26 cellular contexts compared by ENCODE assay signal in the genomic region with DNA sequence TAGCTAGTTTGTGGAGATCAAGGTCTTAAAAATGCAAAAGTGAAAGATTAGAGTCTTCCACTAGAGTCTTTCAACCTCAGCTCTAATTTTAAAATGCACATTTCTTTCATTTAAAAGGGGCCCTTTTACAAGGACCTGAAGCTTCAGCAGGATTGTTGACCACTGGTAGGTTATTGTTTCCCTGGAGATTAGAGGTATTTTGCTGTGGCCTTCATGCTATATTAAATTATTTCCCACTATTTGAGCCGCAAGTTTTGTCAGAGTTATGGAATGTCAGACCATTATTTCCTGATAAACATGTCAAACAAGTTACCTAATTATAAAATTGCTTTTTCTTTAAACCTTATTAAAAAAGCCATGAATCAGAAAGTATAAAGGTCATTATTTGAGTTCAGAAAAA.
DNase-seq lines count a peak whose midpoint lies in the region; ATAC-seq and TF ChIP-seq lines count a peak whose summit lies in the region.
"Had no signal": no experiment of that assay in that cellular context is flagged by ENCODE, and none has a peak within 500 bp of the region (broad histone marks: within the 10 kb centered on the region; RNA-seq: fewer than 3 reads in every experiment).

No MANE protein-coding gene starts in this region.

- no peaks in the 10 kb centered on the region for H3K36me3 ChIP-seq in suprapubic skin
- H3K36me3 ChIP-seq: prostate gland, stomach, tibial artery had no signal

- TF ChIP-seq CTCF in retinal pigment epithelial cell (conservative IDR thresholded peaks at IDR 0.05; ENCODE audit: low read depth, low read length) (no peak), suprapubic skin (IDR thresholded peaks at IDR 0.05) (no peak)

- WGBS in suprapubic skin: 63% methylated on average over 1 of the region's 1 CpG

- ATAC-seq in HG02623 (IDR thresholded peaks at IDR 0.05; ENCODE audit: unreplicated experiment): no peak
- ATAC-seq: activated CD4-positive, CD25-positive, alpha-beta regulatory T cell treated with anti-CD3 and anti-CD28 coated beads, Interleukin-2, amount 50 U/mL, for 24 hours; HepG2; T-helper 17 cell had no signal

- no peak for TF ChIP-seq EP300 in suprapubic skin (IDR thresholded peaks at IDR 0.05)

- peak; percentile 39 for DNase-seq in LHCN-M2 (ENCODE audit: low read depth)
- peak; percentile 14 for DNase-seq in astrocyte of the hippocampus (ENCODE audit: low read depth, low spot score)
- DNase-seq in glomerular endothelial cell (ENCODE audit: extremely low read depth, low read depth, low spot score): peak; percentile 57
- peak; percentile 95 for DNase-seq in retinal pigment epithelial cell (ENCODE audit: low read depth)
- DNase-seq in occipital lobe (lab: John Stamatoyannopoulos, UW): no peak
- DNase-seq in suprapubic skin (ENCODE audit: low spot score in 2 of 2): no peak
- DNase-seq: activated CD4-positive, alpha-beta T cell treated with anti-CD3 and anti-CD28 coated beads, Interleukin-2, amount 50 U/mL, for 48 hours; activated naive CD4-positive, alpha-beta T cell treated with anti-CD3 and anti-CD28 coated beads for 36 hours; amygdala; DND-41; dorsolateral prefrontal cortex; GM23248; Kasumi-1; stimulated activated CD4-positive, alpha-beta T cell treated with anti-CD3 and anti-CD28 coated beads, Interleukin-1b, Interleukin-23, amount 100 ng/mL, for 48 hours; stomach; T-helper 17 cell; tibial artery had no signal

- H3K27ac ChIP-seq in suprapubic skin: no peak overlapping the region
- H3K27ac ChIP-seq: C4-2B, dorsolateral prefrontal cortex, epithelial cell of prostate, GM23248, HL-60, prostate gland, RWPE1, skin epidermis, stomach, tibial artery had no signal

- no peaks in the 10 kb centered on the region for H3K4me1 ChIP-seq in suprapubic skin
- H3K4me1 ChIP-seq: prostate gland had no signal

- H3K9me3 ChIP-seq in suprapubic skin: no peaks in the 10 kb centered on the region
- H3K9me3 ChIP-seq: prostate gland, stomach, tibial artery had no signal

- H3K4me3 ChIP-seq in retinal pigment epithelial cell (ENCODE audit: low read length) (no peak overlapping the region), suprapubic skin (no peak overlapping the region)
- H3K4me3 ChIP-seq: dorsolateral prefrontal cortex, GM23248, prostate gland, skin epidermis, stomach, tibial artery had no signal

- no peaks in the 10 kb centered on the region for H3K27me3 ChIP-seq in suprapubic skin
- H3K27me3 ChIP-seq: dorsolateral prefrontal cortex, stomach, tibial artery had no signal

- TF ChIP-seq POLR2A in suprapubic skin (IDR thresholded peaks at IDR 0.05): no peak

Comparison
In these comparisons a context has a peak if more than half of its experiments do, and no peak if none do; other contexts are left out.
1. DNase-seq: peak in LHCN-M2 (single experiment), astrocyte of the hippocampus (single experiment), glomerular endothelial cell (single experiment) and retinal pigment epithelial cell (single experiment); none in occipital lobe (single experiment) and suprapubic skin (0 of 2).